Comparison of ENCODE assay signal across 16 cellular contexts in the genomic region with DNA sequence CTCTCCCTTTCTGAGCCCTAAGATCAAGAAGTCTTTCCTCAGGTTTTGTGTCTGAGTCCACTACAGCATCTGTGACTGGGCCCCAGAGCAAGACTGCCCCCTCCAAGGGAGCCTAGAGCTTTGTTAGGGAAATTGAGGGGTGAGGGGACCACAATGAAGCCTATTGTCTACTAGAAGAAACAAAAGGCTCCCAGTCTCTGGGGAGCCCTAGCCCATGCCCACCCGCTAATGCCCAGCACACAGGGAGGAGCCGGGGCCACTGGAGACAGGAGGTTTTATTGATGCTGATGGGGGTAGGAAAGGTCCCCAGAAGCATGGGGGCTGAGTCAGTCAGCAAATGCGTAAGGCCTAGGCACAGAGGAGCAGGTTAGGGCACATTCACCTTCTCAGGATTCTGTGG. TPM values are rescaled to one million over a fixed set of nuclear protein-coding genes. Genes with fewer than 3 reads are reported as not detected.
DNase-seq lines count a peak whose midpoint lies in the region; ATAC-seq lines count a peak whose summit lies in the region.
"Had no signal": no experiment of that assay in that cellular context is flagged by ENCODE, and none has a peak within 500 bp of the region (broad histone marks: within the 10 kb centered on the region; RNA-seq: fewer than 3 reads in every experiment).

No MANE protein-coding gene starts in this region.

- no peaks in the 10 kb centered on the region for H3K9me3 Mint-ChIP-seq in stimulated activated naive CD8-positive, alpha-beta T cell treated with anti-CD3 and anti-CD28 coated beads, Interleukin-15, Interleukin-2, amounts not matched to agents 100 ng/mL and 50 ng/mL, for 24 hours
- no peaks in the 10 kb centered on the region for H3K9me3 Mint-ChIP-seq in naive B cell
- H3K9me3 Mint-ChIP-seq: activated T-helper 2 cell treated with anti-CD3 and anti-CD28 coated beads, Interferon-gamma antibody, Interleukin-2, Interleukin-4, amounts not matched to agents 10 μg/mL and 5 μg/mL and 100 μg/mL, durations not matched to agents 14 hours and 24 hours and 36 hours had no signal

- peak overlapping the region; percentile 77 for H3K27ac Mint-ChIP-seq in stimulated activated naive CD8-positive, alpha-beta T cell treated with anti-CD3 and anti-CD28 coated beads, Interleukin-15, Interleukin-2, amounts not matched to agents 100 ng/mL and 50 ng/mL, for 24 hours
- H3K27ac Mint-ChIP-seq in naive B cell, result peak overlapping the region in 4 of 6 donors; percentile 51 to 84 (median 77)
- H3K27ac Mint-ChIP-seq: activated T-helper 2 cell treated with anti-CD3 and anti-CD28 coated beads, Interferon-gamma antibody, Interleukin-2, Interleukin-4, amounts not matched to agents 10 μg/mL and 5 μg/mL and 100 μg/mL, durations not matched to agents 14 hours and 24 hours and 36 hours had no signal

- DNase-seq in stimulated activated naive CD8-positive, alpha-beta T cell treated with anti-CD3 and anti-CD28 coated beads, Interleukin-15, Interleukin-2, amounts not matched to agents 100 U/mL and 50 U/mL, for 24 hours, result no peak
- DNase-seq in naive B cell (no peak), NCI-H2196 (lab: John Stamatoyannopoulos, UW; ENCODE audit: unreplicated experiment) (no peak), DMS79 treated with DMSO at 0.1 percent for 48 hours (lab: John Stamatoyannopoulos, UW) (no peak)
- DNase-seq: DND-41; KBM-7; left lung; NCI-H1417 treated with DMSO at 0.1 percent for 48 hours; stimulated activated CD4-positive, alpha-beta T cell treated with anti-CD3 and anti-CD28 coated beads, Interleukin-15, amount 100 ng/mL, for 24 hours; upper lobe of right lung had no signal

- ATAC-seq in stimulated activated naive CD8-positive, alpha-beta T cell treated with anti-CD3 and anti-CD28 coated beads, Interleukin-15, Interleukin-2, amounts not matched to agents 100 U/mL and 50 U/mL, for 24 hours, result no peak
- ATAC-seq in naive B cell (ENCODE audit: low read depth in 2 of 2) (no peak), GM19351 (IDR thresholded peaks at IDR 0.05; ENCODE audit: unreplicated experiment) (no peak), GM21723 (IDR thresholded peaks at IDR 0.05; ENCODE audit: unreplicated experiment) (no peak)
- ATAC-seq: activated CD4-positive, CD25-positive, alpha-beta regulatory T cell treated with anti-CD3 and anti-CD28 coated beads, Interleukin-2, amount 50 U/mL, for 24 hours; left lung; upper lobe of right lung had no signal

- no peak overlapping the region for H3K4me3 Mint-ChIP-seq in stimulated activated naive CD8-positive, alpha-beta T cell treated with anti-CD3 and anti-CD28 coated beads, Interleukin-15, Interleukin-2, amounts not matched to agents 100 ng/mL and 50 ng/mL, for 24 hours
- no peak overlapping the region for H3K4me3 Mint-ChIP-seq in naive B cell

- H3K27me3 Mint-ChIP-seq in stimulated activated naive CD8-positive, alpha-beta T cell treated with anti-CD3 and anti-CD28 coated beads, Interleukin-15, Interleukin-2, amounts not matched to agents 100 ng/mL and 50 ng/mL, for 24 hours, result no peaks in the 10 kb centered on the region
- H3K27me3 Mint-ChIP-seq in naive B cell, result no peaks in the 10 kb centered on the region

- H3K36me3 Mint-ChIP-seq in stimulated activated naive CD8-positive, alpha-beta T cell treated with anti-CD3 and anti-CD28 coated beads, Interleukin-15, Interleukin-2, amounts not matched to agents 100 ng/mL and 50 ng/mL, for 24 hours (ENCODE audit: low read depth), result peaks cover 70% of the 10 kb centered on the region
- H3K36me3 Mint-ChIP-seq in naive B cell, result peaks cover 5 to 8% of the 10 kb centered on the region in 2 donors

- peaks cover 50% of the 10 kb centered on the region for H3K4me1 Mint-ChIP-seq in stimulated activated naive CD8-positive, alpha-beta T cell treated with anti-CD3 and anti-CD28 coated beads, Interleukin-15, Interleukin-2, amounts not matched to agents 100 ng/mL and 50 ng/mL, for 24 hours (ENCODE audit: low read depth)
- H3K4me1 Mint-ChIP-seq in naive B cell, result peaks cover 29 to 50% (median 38%) of the 10 kb centered on the region in 3 donors

- peak overlapping the region; percentile 98 for H3K27ac ChIP-seq in cingulate gyrus (ENCODE audit: low read depth, low read length)
- H3K27ac ChIP-seq: upper lobe of right lung had no signal

RNA-seq across cellular contexts. Expression of a gene that starts 14.0 kb away (rescaled TPM):
- polyA plus RNA-seq in naive B cell (ENCODE audit: low read depth in 6 of 6), result 100 to 1,000 TPM in 5 of 6 donors, 10 to 100 TPM in 1; 88.9 to 144 (median 117) TPM

RNA-seq across cellular contexts. Expression of a gene that starts 18.4 kb away (rescaled TPM):
- 10 to 100 TPM; 16.6 to 29.1 (median 19.3) TPM for polyA plus RNA-seq in naive B cell (ENCODE audit: low read depth in 6 of 6)

RNA-seq across cellular contexts. Expression of a gene that starts 28.7 kb away (rescaled TPM):
- 10 to 100 TPM; 29.1 to 51.9 (median 35.0) TPM for polyA plus RNA-seq in naive B cell (ENCODE audit: low read depth in 6 of 6)

RNA-seq across cellular contexts. Expression of a gene that starts 29.4 kb away (rescaled TPM):
- polyA plus RNA-seq in naive B cell (ENCODE audit: low read depth in 6 of 6), result 10 to 100 TPM; 29.4 to 57.0 (median 38.7) TPM
